Comparison of ENCODE assay signal across 28 cellular contexts in the genomic region with DNA sequence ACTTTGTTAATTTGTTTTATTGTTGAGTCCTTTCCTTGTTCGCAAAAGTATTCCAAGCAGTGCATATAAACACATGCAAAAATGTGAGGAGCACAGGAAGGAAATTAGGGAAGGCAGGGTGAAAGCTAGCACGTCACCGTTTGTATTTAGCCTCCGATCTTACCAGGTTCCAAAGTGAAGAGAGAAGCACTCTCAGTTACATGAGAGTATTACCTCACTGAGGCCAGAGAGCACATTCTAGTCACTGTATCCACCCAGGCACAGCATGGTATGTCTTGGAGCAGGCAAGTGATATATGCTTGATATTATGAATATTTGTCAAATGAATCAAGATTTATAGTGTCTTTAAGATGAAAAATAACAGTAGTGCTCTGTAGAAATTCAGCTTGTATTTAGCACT.
"Had no signal": no experiment of that assay in that cellular context is flagged by ENCODE, and none has a peak within 500 bp of the region (broad histone marks: within the 10 kb centered on the region; RNA-seq: fewer than 3 reads in every experiment).

No MANE protein-coding gene starts in this region.

- H3K4me1 ChIP-seq: body of pancreas, sigmoid colon, thyroid gland, upper lobe of left lung had no signal

- ATAC-seq: activated CD4-positive, alpha-beta T cell treated with anti-CD3 and anti-CD28 coated beads for 36 hours; activated CD8-positive, alpha-beta memory T cell treated with anti-CD3 and anti-CD28 coated beads, Interleukin-2, amount 10 ng/mL, durations not matched to agents 7 days and 5 days; activated CD8-positive, alpha-beta T cell treated with anti-CD3 and anti-CD28 coated beads, Interleukin-2, amount 10 ng/mL, durations not matched to agents 7 days and 5 days; activated naive CD8-positive, alpha-beta T cell treated with anti-CD3 and anti-CD28 coated beads, Interleukin-2, amount 50 U/mL, for 24 hours; body of pancreas; left colon; stimulated activated memory B cell treated with anti-CD40 and anti-IgM and Interleukin-4, amounts not matched to agents 10 μg/mL and 1 μg/mL and 100 μg/mL, for 72 hours; T-cell had no signal

- H3K9me3 ChIP-seq: body of pancreas, neutrophil, sigmoid colon, stomach, thyroid gland, upper lobe of left lung, vagina had no signal

- H3K4me3 ChIP-seq: body of pancreas, coronary artery, lung, sigmoid colon, smooth muscle cell, stomach, thyroid gland, upper lobe of left lung, vagina had no signal

- DNase-seq: activated CD4-positive, alpha-beta T cell treated with anti-CD3 and anti-CD28 coated beads for 36 hours; activated CD4-positive, CD25-positive, alpha-beta regulatory T cell; activated CD8-positive, alpha-beta memory T cell treated with anti-CD3 and anti-CD28 coated beads, Interleukin-2, amount 10 ng/mL, durations not matched to agents 7 days and 5 days; activated CD8-positive, alpha-beta T cell treated with anti-CD3 and anti-CD28 coated beads, Interleukin-2, amount 10 ng/mL, durations not matched to agents 7 days and 5 days; activated naive CD8-positive, alpha-beta T cell treated with anti-CD3 and anti-CD28 coated beads, Interleukin-2, amount 50 U/mL, for 24 hours; activated T-cell treated with anti-CD3 and anti-CD28 coated beads, Interleukin-2, amount 50 U/mL, for 48 hours; anterior cingulate cortex; body of pancreas; cerebellar nuclear complex; glutamatergic neuron; hippocampal formation; left colon; sigmoid colon; stimulated activated CD4-positive, alpha-beta T cell treated with anti-CD3 and anti-CD28 coated beads, Interleukin-1b, Interleukin-23, amount 100 ng/mL, for 48 hours; stimulated activated CD4-positive, alpha-beta T cell treated with anti-CD3 and anti-CD28 coated beads, Interleukin-4, amount 100 ng/mL, for 4 hours; stimulated activated CD8-positive, alpha-beta memory T cell treated with anti-CD3 and anti-CD28 coated beads, Interleukin-4, amount 100 ng/mL, for 48 hours; stomach; T-cell; thyroid gland; upper lobe of left lung had no signal

- H3K4me2 ChIP-seq: smooth muscle cell had no signal

- H3K27ac ChIP-seq: body of pancreas, coronary artery, neutrophil, sigmoid colon, stomach, thyroid gland, upper lobe of left lung, vagina had no signal

- H3K36me3 ChIP-seq: neutrophil, sigmoid colon, stomach, thyroid gland, upper lobe of left lung, vagina had no signal

- H3K27me3 ChIP-seq: body of pancreas, neutrophil, sigmoid colon, stomach, thyroid gland, upper lobe of left lung, vagina had no signal

- FAIRE-seq: frontal cortex, keratinocyte had no signal
